In the genomic region with DNA sequence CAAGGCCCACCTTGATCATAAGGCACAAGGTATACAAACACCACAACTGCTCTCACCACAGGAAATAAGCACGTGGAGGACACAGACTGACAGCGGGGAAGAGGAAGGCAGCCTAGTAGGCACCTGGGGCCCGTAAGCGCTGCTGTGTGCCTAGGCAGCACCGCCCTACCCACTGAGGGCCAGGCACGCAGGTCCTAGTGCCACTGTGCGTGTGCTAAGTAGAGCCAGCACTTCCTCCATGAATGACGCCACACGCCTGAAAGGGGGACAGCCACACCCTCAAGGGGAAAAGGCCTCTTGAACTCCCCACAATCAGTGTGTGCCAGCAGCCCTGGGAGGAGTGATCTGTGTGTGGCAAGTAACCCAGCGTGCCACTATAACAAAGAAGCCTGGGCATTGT, we compare ENCODE assay signal across 12 cellular contexts.
"Had no signal": no experiment of that assay in that cellular context is flagged by ENCODE, and none has a peak within 500 bp of the region (broad histone marks: within the 10 kb centered on the region; RNA-seq: fewer than 3 reads in every experiment).

No MANE protein-coding gene starts in this region.

- H3K9me3 ChIP-seq: body of pancreas, esophagus muscularis mucosa, right lobe of liver, suprapubic skin had no signal

- H3K4me1 ChIP-seq: body of pancreas, right lobe of liver had no signal

- H3K4me2 ChIP-seq: hepatocyte had no signal

- H2AFZ ChIP-seq: hepatocyte had no signal

- H3K27ac ChIP-seq: body of pancreas, esophagus muscularis mucosa, hepatocyte, right lobe of liver, suprapubic skin had no signal

- H3K4me3 ChIP-seq: body of pancreas, esophagus muscularis mucosa, hepatocyte, right lobe of liver, suprapubic skin had no signal

- H3K27me3 ChIP-seq: body of pancreas, esophagus muscularis mucosa, hepatocyte, right lobe of liver, suprapubic skin had no signal

- ATAC-seq: body of pancreas had no signal

- DNase-seq: activated B cell treated with CpG ODN at 0.5 μM for 24 hours; activated CD4-positive, alpha-beta T cell treated with anti-CD3 and anti-CD28 coated beads for 48 hours; activated CD8-positive, alpha-beta memory T cell treated with anti-CD3 and anti-CD28 coated beads, Interleukin-2, amount 50 U/mL, for 4 hours; activated naive CD8-positive, alpha-beta T cell treated with anti-CD3 and anti-CD28 coated beads for 36 hours; activated T-cell treated with anti-CD3 and anti-CD28 coated beads, Interleukin-2, amount 50 U/mL, for 72 hours; amygdala; body of pancreas; caudate nucleus; right lobe of liver had no signal
